ENCODE assay signal across 9 cellular contexts in genomic region chr16:3074860-3075545, GRCh38. TPM values are rescaled to one million over a fixed set of nuclear protein-coding genes. Genes with fewer than 3 reads are reported as not detected.
DNase-seq lines count a peak whose midpoint lies in the region; ATAC-seq and TF ChIP-seq lines count a peak whose summit lies in the region.
"Had no signal": no experiment of that assay in that cellular context is flagged by ENCODE, and none has a peak within 500 bp of the region (broad histone marks: within the 10 kb centered on the region; RNA-seq: fewer than 3 reads in every experiment).

No MANE protein-coding gene starts in this region.

- H3K27ac ChIP-seq in heart left ventricle, result peak overlapping the region in 4 of 12 donors; percentile 29 to 83 (median 50)
- peak overlapping the region; percentile 37 to 61 (median 49) for H3K27ac ChIP-seq in stomach
- H3K27ac ChIP-seq in aorta (ENCODE audit: low read depth in 1 of 2, low read length in 2 of 2), result no peak overlapping the region
- H3K27ac ChIP-seq: thoracic aorta had no signal

- intact Hi-C loops in heart left ventricle (cut with DNase I) (no loop called here), stomach (cut with DNase I; ENCODE audit: low total_unique reads) (no loop called here), aorta (cut with DNase I) (no loop called here)

- H3K4me1 ChIP-seq in heart left ventricle (peaks cover 0 to 31% (median 0%) of the 10 kb centered on the region in 12 donors), stomach (peaks cover 0 to 17% (median 8%) of the 10 kb centered on the region in 4 donors), aorta (ENCODE audit: control insufficient read depth in 1 of 2, insufficient read depth in 2 of 2, low read length in 2 of 2) (no peaks in the 10 kb centered on the region)

- TF ChIP-seq EP300 in stomach (IDR thresholded peaks at IDR 0.05), result no peak

- TF ChIP-seq POLR2A in heart left ventricle (IDR thresholded peaks at IDR 0.05) (no peak), stomach (IDR thresholded peaks at IDR 0.05) (no peak)

- H3K9me3 ChIP-seq in heart left ventricle (no peaks in the 10 kb centered on the region), stomach (no peaks in the 10 kb centered on the region), aorta (ENCODE audit: control insufficient read depth, low read length) (no peaks in the 10 kb centered on the region)
- H3K9me3 ChIP-seq: thoracic aorta had no signal

- WGBS in heart left ventricle, 4 donors, result 68 to 74% (median 69%) methylated on average over 10 of the region's 10 CpGs
- 49 to 64% (median 55%) methylated on average over 9 to 10 of the region's 10 CpGs for WGBS in stomach, 5 donors
- 58 to 75% methylated on average over 10 of the region's 10 CpGs for WGBS in aorta, 2 donors

- DNase-seq in activated CD4-positive, alpha-beta T cell treated with anti-CD3 and anti-CD28 coated beads for 24 hours (ENCODE audit: low read depth in 2 of 2), result peak; percentile 50 to 54
- DNase-seq in heart left ventricle, result peak in 2 of 5 donors; percentile 34 to 45
- DNase-seq in stomach, result peak; percentile 46
- DNase-seq in NCI-H446 treated with DMSO at 0.1 percent for 48 hours (lab: John Stamatoyannopoulos, UW), result no peak
- no peak for DNase-seq in aorta
- DNase-seq in NCI-H526 treated with DMSO at 0.1 percent for 48 hours (lab: John Stamatoyannopoulos, UW), result no peak

- H3K4me3 ChIP-seq in heart left ventricle, result no peak overlapping the region
- no peak overlapping the region for H3K4me3 ChIP-seq in stomach
- H3K4me3 ChIP-seq in aorta (ENCODE audit: low read length in 2 of 2), result no peak overlapping the region
- H3K4me3 ChIP-seq: thoracic aorta had no signal

- ATAC-seq in GM18508 (IDR thresholded peaks at IDR 0.05; ENCODE audit: insufficient read depth, unreplicated experiment) (peak; percentile 49), HG03097 (IDR thresholded peaks at IDR 0.05; ENCODE audit: low FRiP score, unreplicated experiment) (peak; percentile 63), heart left ventricle (peak in 3 of 4 donors; percentile 30 to 76 (median 46)), aorta (ENCODE audit: low FRiP score) (no peak)

- no peaks in the 10 kb centered on the region for H3K27me3 ChIP-seq in heart left ventricle
- peaks cover 0 to 12% (median 0%) of the 10 kb centered on the region in 3 donors for H3K27me3 ChIP-seq in stomach
- no peaks in the 10 kb centered on the region for H3K27me3 ChIP-seq in aorta (ENCODE audit: control insufficient read depth in 1 of 2, insufficient read depth in 2 of 2, low read length in 1 of 2)

- TF ChIP-seq CTCF in heart left ventricle (IDR thresholded peaks at IDR 0.05) (no peak), stomach (IDR thresholded peaks at IDR 0.05) (no peak)

- H3K36me3 ChIP-seq in heart left ventricle, result peaks cover 0 to 13% (median 4%) of the 10 kb centered on the region in 9 donors
- H3K36me3 ChIP-seq in stomach, result no peaks in the 10 kb centered on the region
- no peaks in the 10 kb centered on the region for H3K36me3 ChIP-seq in aorta (ENCODE audit: control insufficient read depth in 1 of 2, insufficient read depth in 2 of 2, low read length in 1 of 2)
- H3K36me3 ChIP-seq: thoracic aorta had no signal

RNA-seq across cellular contexts. Expression of gene IL32, which starts 9.6 kb away (rescaled TPM):
- total RNA-seq in heart left ventricle (100 to 1,000 TPM in 1 of 9 donors, 10 to 100 TPM in 8; 20.6 to 241 (median 48.9) TPM), stomach (100 to 1,000 TPM in 1 of 5 donors, 10 to 100 TPM in 3, 1 to 10 TPM in 1; 9.9 to 504 (median 90.4) TPM), aorta (10 to 100 TPM; 30.2 to 71.6 TPM)
- polyA plus RNA-seq in heart left ventricle (10 to 100 TPM; 60.2 to 63.4 TPM), stomach (100 to 1,000 TPM in 1 of 3 donors, 10 to 100 TPM in 2; 56.3 to 129 (median 60.9) TPM), aorta (100 to 1,000 TPM in 1 of 2 donors, 10 to 100 TPM in 1; 18.2 to 137 TPM)

RNA-seq across cellular contexts. Expression of gene ZSCAN10, which starts 24.1 kb away (rescaled TPM):
- total RNA-seq in heart left ventricle, result not detected
- polyA plus RNA-seq in heart left ventricle, result not detected
- total RNA-seq in stomach, result not detected
- not detected for polyA plus RNA-seq in stomach
- not detected for total RNA-seq in aorta
- polyA plus RNA-seq in aorta, result not detected
- total RNA-seq: thoracic aorta had no signal

RNA-seq across cellular contexts. Expression of gene MMP25, which starts 28.6 kb away (rescaled TPM):
- 1 to 10 TPM in 3 of 9 donors, under 1 TPM in 6; 0.32 to 3.0 (median 0.90) TPM for total RNA-seq in heart left ventricle
- 1 to 10 TPM in 1 of 2 donors, under 1 TPM in 1; 0.97 to 1.3 TPM for polyA plus RNA-seq in heart left ventricle
- 1 to 10 TPM in 2 of 5 donors, not detected in 3; 1.1 to 1.6 TPM for total RNA-seq in stomach
- 1 to 10 TPM in 1 of 3 donors, under 1 TPM in 2; 0.48 to 2.9 (median 0.61) TPM for polyA plus RNA-seq in stomach
- 10 to 100 TPM in 1 of 2 donors, 1 to 10 TPM in 1; 3.2 to 11.4 TPM for total RNA-seq in aorta
- polyA plus RNA-seq in aorta, result under 1 TPM; 0.36 to 0.75 TPM

RNA-seq across cellular contexts. Expression of gene ZNF205, which starts 37.4 kb away (rescaled TPM):
- total RNA-seq in heart left ventricle (10 to 100 TPM in 2 of 9 donors, 1 to 10 TPM in 7; 7.4 to 19.8 (median 8.1) TPM), stomach (10 to 100 TPM in 1 of 5 donors, 1 to 10 TPM in 3, under 1 TPM in 1; 0.87 to 21.9 (median 5.5) TPM), aorta (10 to 100 TPM in 1 of 2 donors, 1 to 10 TPM in 1; 7.1 to 10.0 TPM)
- polyA plus RNA-seq in heart left ventricle (10 to 100 TPM; 13.9 to 17.0 TPM), stomach (10 to 100 TPM; 16.6 to 27.5 (median 20.9) TPM), aorta (10 to 100 TPM in 1 of 2 donors, 1 to 10 TPM in 1; 8.9 to 36.6 TPM)

RNA-seq across cellular contexts. Expression of gene BICDL2, which starts 38.3 kb away (rescaled TPM):
- not detected for total RNA-seq in heart left ventricle
- under 1 TPM in 1 of 2 donors, not detected in 1; 0.07 TPM for polyA plus RNA-seq in heart left ventricle
- total RNA-seq in stomach, result 100 to 1,000 TPM in 1 of 5 donors, 10 to 100 TPM in 4; 18.4 to 693 (median 59.4) TPM
- 10 to 100 TPM; 26.0 to 79.7 (median 29.0) TPM for polyA plus RNA-seq in stomach
- under 1 TPM; 0.10 to 0.18 TPM for total RNA-seq in aorta
- polyA plus RNA-seq in aorta, result 1 to 10 TPM in 1 of 2 donors, under 1 TPM in 1; 0.05 to 3.6 TPM

Comparison
In these comparisons a context has a peak if more than half of its experiments do, and no peak if none do; other contexts are left out.
1. DNase-seq: peak in activated CD4-positive, alpha-beta T cell treated with anti-CD3 and anti-CD28 coated beads for 24 hours (2 of 2) and stomach (single experiment); none in NCI-H446 treated with DMSO at 0.1 percent for 48 hours (single experiment), aorta (0 of 2) and NCI-H526 treated with DMSO at 0.1 percent for 48 hours (single experiment).
2. H3K27ac ChIP-seq: peak in stomach (5 of 5); none in aorta (0 of 2).